ENCODE assay signal across 8 cellular contexts in the genomic region with DNA sequence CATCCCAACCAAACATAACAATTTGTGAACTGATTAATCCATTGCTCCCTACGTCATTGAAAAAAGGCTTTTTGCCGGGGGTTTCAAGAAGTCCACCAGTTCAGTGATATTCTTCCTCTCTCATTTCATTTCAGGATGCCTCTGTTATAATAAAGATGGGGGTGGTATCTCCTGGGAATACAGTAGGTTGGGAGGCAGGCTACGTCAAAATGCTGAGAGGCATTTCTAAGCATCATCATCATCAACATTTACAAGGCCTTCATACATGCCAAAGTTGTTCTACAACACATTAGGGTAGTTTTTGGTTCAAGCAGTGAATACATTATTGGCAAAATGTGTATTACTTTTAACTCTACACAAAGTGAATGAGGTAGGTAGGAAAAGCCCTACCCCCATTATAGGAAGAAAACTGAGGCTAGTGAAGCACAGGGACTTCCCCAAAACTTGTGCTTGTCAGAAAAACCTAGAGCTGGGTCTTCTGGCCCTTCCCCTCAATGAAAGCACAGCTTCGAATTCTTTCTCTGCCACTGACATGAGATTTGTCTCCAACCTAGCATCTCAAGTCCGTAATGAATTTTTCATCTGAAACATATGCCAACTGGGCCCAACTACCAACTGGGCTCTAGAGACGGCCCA. TPM values are rescaled to one million over a fixed set of nuclear protein-coding genes. Genes with fewer than 3 reads are reported as not detected.
A peak's percentile ranks its signal among the peaks of the same experiment; 100 is the strongest.
DNase-seq lines count a peak whose midpoint lies in the region; ATAC-seq and TF ChIP-seq lines count a peak whose summit lies in the region.

No MANE protein-coding gene starts in this region.

- CTCF ChIA-PET in CD4-positive, alpha-beta T cell (lab: Charles Lee): no interaction called here

- no peaks in the 10 kb centered on the region for H3K9me3 ChIP-seq in CD4-positive, alpha-beta T cell (ENCODE audit: control insufficient read depth, low read length)
- no peaks in the 10 kb centered on the region for H3K9me3 ChIP-seq in neural cell (ENCODE audit: low read length)

- no peaks in the 10 kb centered on the region for H3K9me3 Mint-ChIP-seq in CD4-positive, alpha-beta T cell

- no peak for TF ChIP-seq CTCF in CD4-positive, alpha-beta T cell (IDR thresholded peaks at IDR 0.05)
- no peak for TF ChIP-seq CTCF in choroid plexus epithelial cell (conservative IDR thresholded peaks at IDR 0.05; ENCODE audit: low read depth, low read length)
- TF ChIP-seq CTCF in neural cell (IDR thresholded peaks at IDR 0.05; ENCODE audit: poor library complexity, severe bottlenecking): no peak

- H3K27ac Mint-ChIP-seq in CD4-positive, alpha-beta T cell: peak overlapping the region; percentile 97

- H3F3A ChIP-seq in neural cell (ENCODE audit: insufficient read depth, low read length, poor library complexity, severe bottlenecking): no peaks in the 10 kb centered on the region

- TF ChIP-seq EP300 in neural cell (conservative IDR thresholded peaks at IDR 0.05; ENCODE audit: poor library complexity, severe bottlenecking): no peak

- peak overlapping the region; percentile 81 for H3K9ac ChIP-seq in neural cell (ENCODE audit: low read length)

- ATAC-seq in CD4-positive, alpha-beta T cell (ENCODE audit: poor library complexity): no peak
- peak; percentile 12 for ATAC-seq in GM21447 (IDR thresholded peaks at IDR 0.05; ENCODE audit: unreplicated experiment)

- intact Hi-C loops in CD4-positive, alpha-beta T cell (cut with DNase I, micrococcal nuclease): loop anchor here (2.0 to 10.0 kb wide), 9 partner anchors 520 to 1592 kb away; a partner anchor contains a TSS

- H3K27me3 ChIP-seq in CD4-positive, alpha-beta T cell (ENCODE audit: control insufficient read depth, insufficient read depth, low read length): peaks cover 38% of the 10 kb centered on the region
- peaks cover 36% of the 10 kb centered on the region for H3K27me3 ChIP-seq in neural cell (ENCODE audit: insufficient read depth, low read depth, low read length)

- peaks cover 10% of the 10 kb centered on the region for H3K36me3 Mint-ChIP-seq in CD4-positive, alpha-beta T cell (ENCODE audit: low read depth)

- H3K4me3 Mint-ChIP-seq in CD4-positive, alpha-beta T cell: peak overlapping the region; percentile 93

- TF ChIP-seq RAD21 in neural cell (conservative IDR thresholded peaks at IDR 0.05): no peak

- no peaks in the 10 kb centered on the region for H3K9me2 ChIP-seq in neural cell (ENCODE audit: insufficient read depth, low read length)

- H3K4me2 ChIP-seq in neural cell (ENCODE audit: low read length): peak overlapping the region; percentile 77

- H3K4me1 Mint-ChIP-seq in CD4-positive, alpha-beta T cell (ENCODE audit: low read depth): peaks cover 44% of the 10 kb centered on the region

- no peaks in the 10 kb centered on the region for H4K20me1 ChIP-seq in neural cell (ENCODE audit: insufficient read depth)

- H3K27ac ChIP-seq in CD4-positive, alpha-beta T cell (ENCODE audit: low read depth, low read length): peak overlapping the region; percentile 81
- H3K27ac ChIP-seq in neural cell (ENCODE audit: low read length): no peak overlapping the region

- peak overlapping the region; percentile 87 for H3K4me3 ChIP-seq in Jurkat, Clone E6-1 (ENCODE audit: low read length)
- peak overlapping the region; percentile 97 for H3K4me3 ChIP-seq in choroid plexus epithelial cell (ENCODE audit: low read depth, low read length)
- peak overlapping the region; percentile 74 for H3K4me3 ChIP-seq in neural cell (ENCODE audit: low read length)

- peaks cover 3% of the 10 kb centered on the region for H3K79me2 ChIP-seq in neural cell (replicated peaks; ENCODE audit: insufficient read depth, low read length)

- POLR2A ChIA-PET in CD4-positive, alpha-beta T cell (lab: Charles Lee): interaction anchor here (1.0 to 7.0 kb wide), 12 partner anchors 9 to 1593 kb away, joined by 3 to 69 read pairs (median 6); a partner anchor contains a TSS

- no peak for DNase-seq in CD4-positive, alpha-beta T cell
- DNase-seq in Jurkat, Clone E6-1 (ENCODE audit: low read depth, low spot score): no peak
- DNase-seq in choroid plexus epithelial cell (ENCODE audit: low read depth): no peak
- DNase-seq in hepatic stellate cell (ENCODE audit: low spot score): no peak
- DNase-seq in LoVo (ENCODE audit: low spot score): no peak
- DNase-seq in GF-D8 (lab: John Stamatoyannopoulos, UW): no peak

- no peaks in the 10 kb centered on the region for H3K36me3 ChIP-seq in neural cell (ENCODE audit: insufficient read depth, low read length)

- H2AFZ ChIP-seq in neural cell (ENCODE audit: low read depth, low read length): peak overlapping the region; percentile 56

- peaks cover 39% of the 10 kb centered on the region for H3K27me3 Mint-ChIP-seq in CD4-positive, alpha-beta T cell

TF ChIP-seq in neural cell, 6 proteins besides CTCF, POLR2A, EP300 and RAD21:
- no peak for TF ChIP-seq TAF1 (IDR thresholded peaks at IDR 0.05; ENCODE audit: low read depth)
- TF ChIP-seq, protein P1, sequence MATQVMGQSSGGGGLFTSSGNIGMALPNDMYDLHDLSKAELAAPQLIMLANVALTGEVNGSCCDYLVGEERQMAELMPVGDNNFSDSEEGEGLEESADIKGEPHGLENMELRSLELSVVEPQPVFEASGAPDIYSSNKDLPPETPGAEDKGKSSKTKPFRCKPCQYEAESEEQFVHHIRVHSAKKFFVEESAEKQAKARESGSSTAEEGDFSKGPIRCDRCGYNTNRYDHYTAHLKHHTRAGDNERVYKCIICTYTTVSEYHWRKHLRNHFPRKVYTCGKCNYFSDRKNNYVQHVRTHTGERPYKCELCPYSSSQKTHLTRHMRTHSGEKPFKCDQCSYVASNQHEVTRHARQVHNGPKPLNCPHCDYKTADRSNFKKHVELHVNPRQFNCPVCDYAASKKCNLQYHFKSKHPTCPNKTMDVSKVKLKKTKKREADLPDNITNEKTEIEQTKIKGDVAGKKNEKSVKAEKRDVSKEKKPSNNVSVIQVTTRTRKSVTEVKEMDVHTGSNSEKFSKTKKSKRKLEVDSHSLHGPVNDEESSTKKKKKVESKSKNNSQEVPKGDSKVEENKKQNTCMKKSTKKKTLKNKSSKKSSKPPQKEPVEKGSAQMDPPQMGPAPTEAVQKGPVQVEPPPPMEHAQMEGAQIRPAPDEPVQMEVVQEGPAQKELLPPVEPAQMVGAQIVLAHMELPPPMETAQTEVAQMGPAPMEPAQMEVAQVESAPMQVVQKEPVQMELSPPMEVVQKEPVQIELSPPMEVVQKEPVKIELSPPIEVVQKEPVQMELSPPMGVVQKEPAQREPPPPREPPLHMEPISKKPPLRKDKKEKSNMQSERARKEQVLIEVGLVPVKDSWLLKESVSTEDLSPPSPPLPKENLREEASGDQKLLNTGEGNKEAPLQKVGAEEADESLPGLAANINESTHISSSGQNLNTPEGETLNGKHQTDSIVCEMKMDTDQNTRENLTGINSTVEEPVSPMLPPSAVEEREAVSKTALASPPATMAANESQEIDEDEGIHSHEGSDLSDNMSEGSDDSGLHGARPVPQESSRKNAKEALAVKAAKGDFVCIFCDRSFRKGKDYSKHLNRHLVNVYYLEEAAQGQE (IDR thresholded peaks at IDR 0.05; ENCODE audit: borderline replicate concordance): no peak
- TF ChIP-seq MXI1 (conservative IDR thresholded peaks at IDR 0.05; ENCODE audit: poor library complexity, severe bottlenecking): no peak

RNA-seq across cellular contexts. Expression of a gene that starts 11.3 kb away (rescaled TPM):
- not detected for total RNA-seq in CD4-positive, alpha-beta T cell
- polyA plus RNA-seq in Jurkat, Clone E6-1 (2012; ENCODE audit: insufficient read depth, insufficient read length): not detected
- not detected in 2 replicates for polyA plus RNA-seq in neural cell
- polyA minus RNA-seq in neural cell: not detected in 2 replicates
